18 cellular contexts compared by ENCODE assay signal in genomic region chr2:2699117-2699497, GRCh38.
"Had no signal": no experiment of that assay in that cellular context is flagged by ENCODE, and none has a peak within 500 bp of the region (broad histone marks: within the 10 kb centered on the region; RNA-seq: fewer than 3 reads in every experiment).

No MANE protein-coding gene starts in this region.

- H3K27ac Mint-ChIP-seq: activated B cell treated with CpG ODN at 0.5 μM for 24 hours; activated CD8-positive, alpha-beta T cell treated with anti-CD3 and anti-CD28 coated beads for 36 hours; activated naive CD8-positive, alpha-beta T cell treated with anti-CD3 and anti-CD28 coated beads for 36 hours; mesothelial cell of epicardium had no signal

- H3K36me3 Mint-ChIP-seq: activated naive CD8-positive, alpha-beta T cell treated with anti-CD3 and anti-CD28 coated beads for 36 hours; mesothelial cell of epicardium had no signal

- H3K9me3 ChIP-seq: esophagus squamous epithelium, lower lobe of right lung, ovary, stomach, testis, upper lobe of left lung had no signal

- H3K36me3 ChIP-seq: brain microvascular endothelial cell, esophagus squamous epithelium, lower lobe of right lung, ovary, stomach, upper lobe of left lung had no signal

- H3K4me1 ChIP-seq: lower lobe of right lung, stomach, upper lobe of left lung had no signal

- H3K4me1 Mint-ChIP-seq: activated B cell treated with CpG ODN at 0.5 μM for 24 hours; central memory CD8-positive, alpha-beta T cell; mesothelial cell of epicardium had no signal

- H3K9me3 Mint-ChIP-seq: activated B cell treated with CpG ODN at 0.5 μM for 24 hours; activated CD8-positive, alpha-beta T cell treated with anti-CD3 and anti-CD28 coated beads for 36 hours; activated naive CD8-positive, alpha-beta T cell treated with anti-CD3 and anti-CD28 coated beads for 36 hours; central memory CD8-positive, alpha-beta T cell; mesothelial cell of epicardium had no signal

- H3K4me3 Mint-ChIP-seq: activated B cell treated with CpG ODN at 0.5 μM for 24 hours; activated CD8-positive, alpha-beta T cell treated with anti-CD3 and anti-CD28 coated beads for 36 hours; activated naive CD8-positive, alpha-beta T cell treated with anti-CD3 and anti-CD28 coated beads for 36 hours; central memory CD8-positive, alpha-beta T cell; mesothelial cell of epicardium had no signal

- H3K27me3 Mint-ChIP-seq: activated B cell treated with CpG ODN at 0.5 μM for 24 hours; activated CD8-positive, alpha-beta T cell treated with anti-CD3 and anti-CD28 coated beads for 36 hours had no signal

- H3K27me3 ChIP-seq: brain microvascular endothelial cell, ovary, testis, upper lobe of left lung had no signal

- DNase-seq: activated B cell treated with CpG ODN at 0.5 μM for 24 hours; activated CD8-positive, alpha-beta memory T cell treated with anti-CD3 and anti-CD28 coated beads, Interleukin-2, amount 50 U/mL, for 4 hours; activated gamma-delta T cell; activated naive CD8-positive, alpha-beta T cell treated with anti-CD3 and anti-CD28 coated beads for 36 hours; amygdala; brain microvascular endothelial cell; cortex of kidney; effector CD4-positive, alpha-beta T cell; esophagus squamous epithelium; lower lobe of right lung; ovary; stomach; testis; upper lobe of left lung had no signal

- ATAC-seq: lower lobe of right lung, sciatic nerve had no signal

- H3K27ac ChIP-seq: brain microvascular endothelial cell, esophagus squamous epithelium, lower lobe of right lung, ovary, stomach, testis, upper lobe of left lung had no signal

- H3K4me3 ChIP-seq: esophagus squamous epithelium, lower lobe of right lung, ovary, stomach, testis, upper lobe of left lung had no signal
